Comparison of ENCODE assay signal across 21 cellular contexts in the genomic region with DNA sequence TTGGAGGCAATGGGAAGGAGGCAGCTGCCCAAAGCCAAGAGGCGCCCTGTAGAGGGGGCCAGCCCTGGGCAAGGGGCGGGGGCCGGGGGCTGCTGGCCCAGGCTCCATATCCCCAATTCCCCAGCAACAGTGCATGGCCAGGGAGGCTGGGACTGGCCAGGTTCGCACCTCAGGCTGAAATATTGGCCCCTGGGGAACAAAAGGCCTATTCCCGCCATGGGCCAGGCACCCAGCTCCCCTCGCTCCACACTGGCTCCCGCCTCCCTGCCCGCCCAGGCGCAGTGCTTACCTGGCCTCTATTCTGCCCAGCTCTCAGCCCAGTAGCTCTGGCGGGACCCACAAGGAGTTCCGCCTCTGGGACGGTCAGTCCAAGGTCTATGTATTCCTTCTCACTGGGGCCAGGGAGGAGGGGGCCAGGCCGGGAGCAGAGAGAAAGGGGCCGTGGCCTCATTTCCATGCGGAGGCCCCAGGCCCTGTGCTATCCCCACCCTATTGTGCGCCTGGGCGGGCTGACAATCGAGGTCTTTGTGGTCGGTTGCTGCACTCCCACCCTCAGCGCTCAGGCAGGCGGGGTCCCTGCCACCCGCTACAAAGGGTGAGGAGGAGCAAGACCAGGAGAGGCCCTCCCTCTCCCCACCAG. TPM values are rescaled to one million over a fixed set of nuclear protein-coding genes. Genes with fewer than 3 reads are reported as not detected.
DNase-seq lines count a peak whose midpoint lies in the region; ATAC-seq, FAIRE-seq and TF ChIP-seq lines count a peak whose summit lies in the region.
"Had no signal": no experiment of that assay in that cellular context is flagged by ENCODE, and none has a peak within 500 bp of the region (broad histone marks: within the 10 kb centered on the region; RNA-seq: fewer than 3 reads in every experiment).

No MANE protein-coding gene starts in this region.

- FAIRE-seq in H1 (lab: Jason Lieb, UNC), result no peak
- FAIRE-seq: A549, GM18507 had no signal

- H3K36me3 ChIP-seq in Caco-2 (ENCODE audit: control insufficient read depth, insufficient read depth, low read length) (no peaks in the 10 kb centered on the region), HEK293 (ENCODE audit: control insufficient read depth in 2 of 2, insufficient read depth in 1 of 2, low read length in 2 of 2) (no peaks in the 10 kb centered on the region), H1 (ENCODE audit: control insufficient read depth in 2 of 4, insufficient read depth in 4 of 4, low read length in 3 of 4) (no peaks in the 10 kb centered on the region), neuronal stem cell (replicated peaks in 1 of 2; ENCODE audit: control insufficient read depth in 2 of 2, insufficient read depth in 2 of 2, low read length in 2 of 2) (no peaks in the 10 kb centered on the region), osteoblast (ENCODE audit: insufficient read depth, low read length) (no peaks in the 10 kb centered on the region)
- H3K36me3 ChIP-seq: Peyer's patch had no signal

- WGBS in H1 (ENCODE audit: extremely low coverage in 1 of 2, insufficient coverage in 1 of 2, insufficient read length in 1 of 2, insufficient replicate concordance in 2 of 2, low coverage in 1 of 2, low lambda C conversion rate in 2 of 2, missing lambda C conversion rate in 1 of 2), 2 experiments, result 56% methylated on average over 17 of the region's 22 CpGs; no CpG with 5 or more reads in 1 of the 2 experiments
- no CpG with 5 or more reads among the region's 22 CpGs for WGBS in neuronal stem cell (ENCODE audit: extremely low coverage in 2 of 2, insufficient read length in 2 of 2, insufficient replicate concordance in 1 of 2), 2 donors

- H3K4me3 Mint-ChIP-seq in Caco-2 (ENCODE audit: unreplicated experiment), result peak overlapping the region; percentile 73
- no peak overlapping the region for H3K4me3 Mint-ChIP-seq in natural killer cell treated with Interleukin-12 subunit alpha and Interleukin-12 subunit beta and Interleukin-15 and Interleukin-18, amount 100 ng/mL, for 72 hours
- H3K4me3 Mint-ChIP-seq: CD4-positive, alpha-beta memory T cell had no signal

- no peak overlapping the region for H3K23ac ChIP-seq in H1 (ENCODE audit: insufficient read length)
- no peak overlapping the region for H3K23ac ChIP-seq in neuronal stem cell (ENCODE audit: low read depth, low read length, poor library complexity)

- H3K14ac ChIP-seq in H1 (ENCODE audit: insufficient read length) (no peak overlapping the region), neuronal stem cell (ENCODE audit: low read length) (no peak overlapping the region)

- H3K79me1 ChIP-seq in H1 (ENCODE audit: low read depth, low read length), result no peaks in the 10 kb centered on the region
- peaks cover 9% of the 10 kb centered on the region for H3K79me1 ChIP-seq in neuronal stem cell (ENCODE audit: low read depth, low read length)

- peaks cover 30% of the 10 kb centered on the region for H3K4me1 ChIP-seq in Caco-2
- H3K4me1 ChIP-seq in HEK293 (ENCODE audit: control insufficient read depth, insufficient read depth, low read length), result peaks cover 4% of the 10 kb centered on the region; the same call in 1 of the 2 replicates
- H3K4me1 ChIP-seq in H1 (replicated peaks in 1 of 4; ENCODE audit: control insufficient read depth in 3 of 4, insufficient read depth in 4 of 4, low read length in 3 of 4), result peaks cover 3 to 41% (median 23%) of the 10 kb centered on the region in 4 experiments
- H3K4me1 ChIP-seq in neuronal stem cell (ENCODE audit: control insufficient read depth in 2 of 2, insufficient read depth in 1 of 2, low read depth in 1 of 2, low read length in 2 of 2), result peaks cover 36 to 38% of the 10 kb centered on the region in 2 donors
- no peaks in the 10 kb centered on the region for H3K4me1 ChIP-seq in osteoblast (ENCODE audit: insufficient read depth, low read length)

- TF ChIP-seq POLR2A in H1 (IDR thresholded peaks at IDR 0.05; ENCODE audit: control extremely low read depth in 1 of 2, low read depth in 2 of 2, low read length in 2 of 2), result no peak

- no TSS peak for BruUV-seq in Caco-2 (replicated peaks; lab: Mats Ljungman, UMichigan)

- peaks cover 7% of the 10 kb centered on the region; the same call in 1 of the 2 replicates for H3K27me3 ChIP-seq in Caco-2 (replicated peaks; ENCODE audit: control insufficient read depth, insufficient read depth, low read length)
- H3K27me3 ChIP-seq in H1 (replicated peaks in 1 of 4; ENCODE audit: control insufficient read depth in 3 of 4, extremely low read depth in 1 of 4, insufficient read depth in 3 of 4, low read length in 3 of 4), result peaks cover 32 to 62% (median 50%) of the 10 kb centered on the region in 4 experiments
- H3K27me3 ChIP-seq in neuronal stem cell (ENCODE audit: control insufficient read depth in 3 of 3, insufficient read depth in 3 of 3, low read depth in 1 of 3, low read length in 3 of 3), result peaks cover 0 to 32% (median 17%) of the 10 kb centered on the region in 3 experiments
- peaks cover 58% of the 10 kb centered on the region for H3K27me3 ChIP-seq in osteoblast (ENCODE audit: insufficient read depth, low read length)

- H4K8ac ChIP-seq in H1 (ENCODE audit: extremely low read depth, insufficient read depth, low read length) (0 out of 2 replicates have a peak overlapping the region, but pooled peaks have one; percentile 31), neuronal stem cell (ENCODE audit: low read depth, low read length) (peak overlapping the region; percentile 89)

- H3K4me2 ChIP-seq in H1 (ENCODE audit: insufficient read depth in 1 of 2, low read depth in 2 of 2, low read length in 2 of 2), result peak overlapping the region; percentile 72 to 87; a peak in 1 of 4 replicates
- H3K4me2 ChIP-seq in neuronal stem cell (ENCODE audit: insufficient read depth, low read length, poor library complexity, severe bottlenecking), result peak overlapping the region; percentile 89
- no peak overlapping the region for H3K4me2 ChIP-seq in osteoblast (ENCODE audit: insufficient read depth, low read length)
- H3K4me2 ChIP-seq: A549 had no signal

- H3K4me1 Mint-ChIP-seq in Caco-2 (ENCODE audit: low read depth, unreplicated experiment), result peaks cover 6% of the 10 kb centered on the region
- H3K4me1 Mint-ChIP-seq in natural killer cell treated with Interleukin-12 subunit alpha and Interleukin-12 subunit beta and Interleukin-15 and Interleukin-18, amount 100 ng/mL, for 72 hours (ENCODE audit: low read depth in 2 of 2), result peaks cover 0 to 7% of the 10 kb centered on the region in 2 donors

- H3K27me3 Mint-ChIP-seq in Caco-2 (ENCODE audit: insufficient read depth, unreplicated experiment), result peaks cover 32% of the 10 kb centered on the region
- H3K27me3 Mint-ChIP-seq in natural killer cell treated with Interleukin-12 subunit alpha and Interleukin-12 subunit beta and Interleukin-15 and Interleukin-18, amount 100 ng/mL, for 72 hours, result peaks cover 19 to 23% of the 10 kb centered on the region in 2 donors

- H2BK12ac ChIP-seq in H1 (ENCODE audit: low read depth, low read length) (0 out of 2 replicates have a peak overlapping the region, but pooled peaks have one; percentile 33), neuronal stem cell (ENCODE audit: low read length) (peak overlapping the region; percentile 77)

- no peak for TF ChIP-seq RAD21 in H1 (IDR thresholded peaks at IDR 0.05 in 1 of 2, conservative IDR thresholded peaks at IDR 0.05 in 1 of 2; ENCODE audit: low read depth in 2 of 2, low read length in 2 of 2)

- H2AK5ac ChIP-seq in H1 (ENCODE audit: low read depth, low read length) (no peak overlapping the region), neuronal stem cell (ENCODE audit: low read depth, low read length) (peak overlapping the region; percentile 99)

- H3K4ac ChIP-seq in H1 (replicated peaks; ENCODE audit: insufficient read length, low read depth, low read length) (no peak overlapping the region), neuronal stem cell (ENCODE audit: low read length) (no peak overlapping the region)

- H3K27ac Mint-ChIP-seq in Caco-2 (ENCODE audit: unreplicated experiment), result no peak overlapping the region
- H3K27ac Mint-ChIP-seq in natural killer cell treated with Interleukin-12 subunit alpha and Interleukin-12 subunit beta and Interleukin-15 and Interleukin-18, amount 100 ng/mL, for 72 hours, result no peak overlapping the region
- H3K27ac Mint-ChIP-seq: CD4-positive, alpha-beta memory T cell had no signal

- H2BK15ac ChIP-seq in H1 (ENCODE audit: low read length) (peak overlapping the region; percentile 46; the same call in 1 of the 2 replicates), neuronal stem cell (ENCODE audit: low read length) (peak overlapping the region; percentile 93)

- H3K18ac ChIP-seq in H1 (ENCODE audit: extremely low read depth, low read length) (peak overlapping the region; percentile 32), neuronal stem cell (ENCODE audit: low read length) (peak overlapping the region; percentile 98)

- DNase-seq in Caco-2, result peak in 1 of 2 experiments; percentile 40
- no peak for DNase-seq in H1 (ENCODE audit: low read depth in 1 of 2, low spot score in 2 of 2)
- DNase-seq in neuronal stem cell (ENCODE audit: low spot score), result peak; percentile 60
- DNase-seq in head of caudate nucleus, result no peak
- DNase-seq in natural killer cell treated with Interleukin-12 subunit alpha and Interleukin-12 subunit beta and Interleukin-15 and Interleukin-18, amount 100 ng/mL, for 72 hours (ENCODE audit: low spot score), result no peak
- no peak for DNase-seq in osteoblast (ENCODE audit: insufficient read length, low spot score, missing footprints)
- DNase-seq: Calu3; CD4-positive, alpha-beta memory T cell; DMS153; GDM1; GM23248; Karpas-422; NCI-H1694; NCI-H2081 treated with DMSO at 0.1 percent for 48 hours; NCI-H2171 treated with DMSO at 0.1 percent for 48 hours; NCI-H446; NCI-H69; Peyer's patch had no signal

- H2BK20ac ChIP-seq in H1 (ENCODE audit: low read length), result peak overlapping the region; percentile 48; the same call in 1 of the 2 replicates

- H3K27ac ChIP-seq in HEK293 (ENCODE audit: extremely low read depth, low read depth, low read length), result no peak overlapping the region
- no peak overlapping the region for H3K27ac ChIP-seq in H1 (ENCODE audit: low read depth, low read length)
- peak overlapping the region; percentile 83 for H3K27ac ChIP-seq in neuronal stem cell (replicated peaks; ENCODE audit: low read length)
- no peak overlapping the region for H3K27ac ChIP-seq in osteoblast (ENCODE audit: low read depth, low read length)
- H3K27ac ChIP-seq: A549, GM23248, Peyer's patch had no signal

- H2AFZ ChIP-seq in H1 (ENCODE audit: low read length) (no peak overlapping the region), neuronal stem cell (ENCODE audit: low read length) (peak overlapping the region; percentile 89), osteoblast (ENCODE audit: low read length) (no peak overlapping the region)
- H2AFZ ChIP-seq: GM23248 had no signal

- POLR2A ChIA-PET in Caco-2 (lab: Charles Lee) (no interaction called here), HEK293 (lab: Yijun Ruan, JAX) (no interaction called here), H1 (lab: Charles Lee; ENCODE audit: partially characterized antibody) (no interaction called here)

- H2BK5ac ChIP-seq in H1 (ENCODE audit: low read depth, low read length) (0 out of 2 replicates have a peak overlapping the region, but pooled peaks have one; percentile 16), neuronal stem cell (ENCODE audit: low read length) (peak overlapping the region; percentile 71)

- ATAC-seq in natural killer cell treated with Interleukin-12 subunit alpha and Interleukin-12 subunit beta and Interleukin-15 and Interleukin-18, amount 100 ng/mL, for 72 hours, result no peak
- ATAC-seq: A549 had no signal

- no peaks in the 10 kb centered on the region for H3K9me3 ChIP-seq in Caco-2
- no peaks in the 10 kb centered on the region for H3K9me3 ChIP-seq in HEK293 (ENCODE audit: control insufficient read depth, insufficient read depth, low read depth, low read length)
- H3K9me3 ChIP-seq in H1 (ENCODE audit: insufficient read depth in 2 of 2, low read depth in 1 of 2, low read length in 1 of 2), result no peaks in the 10 kb centered on the region
- H3K9me3 ChIP-seq in neuronal stem cell (replicated peaks in 1 of 2; ENCODE audit: control insufficient read depth in 2 of 2, insufficient read depth in 1 of 2, low read depth in 1 of 2, low read length in 2 of 2), result no peaks in the 10 kb centered on the region
- no peaks in the 10 kb centered on the region for H3K9me3 ChIP-seq in osteoblast (ENCODE audit: low read depth, low read length)
- H3K9me3 ChIP-seq: A549, Peyer's patch had no signal

- H3K9ac ChIP-seq in H1 (replicated peaks in 1 of 4; ENCODE audit: extremely low read depth in 1 of 4, low read depth in 3 of 4, low read length in 3 of 4) (no peak overlapping the region), neuronal stem cell (ENCODE audit: low read depth, low read length, poor library complexity) (peak overlapping the region; percentile 36)
- H3K9ac ChIP-seq: GM23248 had no signal

- H4K20me1 ChIP-seq in H1 (replicated peaks in 1 of 2; ENCODE audit: control insufficient read depth in 1 of 2, insufficient read depth in 2 of 2, low read length in 2 of 2) (peaks cover 0 to 6% of the 10 kb centered on the region in 2 experiments), osteoblast (ENCODE audit: insufficient read depth, low read length) (peaks cover 4% of the 10 kb centered on the region)

- H4K91ac ChIP-seq in H1 (replicated peaks; ENCODE audit: insufficient read length, low read length) (peak overlapping the region; percentile 72), neuronal stem cell (ENCODE audit: low read depth, low read length, poor library complexity) (no peak overlapping the region)

- H3K36me3 Mint-ChIP-seq in Caco-2 (ENCODE audit: insufficient read depth, unreplicated experiment), result peaks cover 20% of the 10 kb centered on the region
- H3K36me3 Mint-ChIP-seq in natural killer cell treated with Interleukin-12 subunit alpha and Interleukin-12 subunit beta and Interleukin-15 and Interleukin-18, amount 100 ng/mL, for 72 hours, result no peaks in the 10 kb centered on the region
- H3K36me3 Mint-ChIP-seq: CD4-positive, alpha-beta memory T cell had no signal

- H3K79me2 ChIP-seq in H1 (ENCODE audit: control insufficient read depth in 1 of 2, insufficient read depth in 2 of 2, low read length in 2 of 2) (no peaks in the 10 kb centered on the region), osteoblast (ENCODE audit: insufficient read depth, low read length) (no peaks in the 10 kb centered on the region)

- TF ChIP-seq CTCF in Caco-2 (IDR thresholded peaks at IDR 0.05; ENCODE audit: insufficient read depth in 1 of 2, low read depth in 1 of 2, low read length in 1 of 2, severe bottlenecking in 1 of 2, unreplicated experiment in 1 of 2), result no peak
- TF ChIP-seq CTCF in HEK293 (tag by site-specific recombination; IDR thresholded peaks at IDR 0.05), result no peak
- TF ChIP-seq CTCF in H1 (IDR thresholded peaks at IDR 0.05; ENCODE audit: control extremely low read depth in 1 of 3, insufficient read depth in 1 of 3, low read depth in 1 of 3, low read length in 3 of 3), result no peak
- TF ChIP-seq CTCF in osteoblast (IDR thresholded peaks at IDR 0.05; ENCODE audit: extremely low read depth, low read depth, low read length), result no peak

- CTCF ChIA-PET in Caco-2 (lab: Charles Lee), result interaction anchor here (0.6 to 1.6 kb wide), 3 partner anchors 11 to 201 kb away, joined by 3 to 14 read pairs (median 7); no protein-coding TSS in a partner anchor
- CTCF ChIA-PET in HEK293 (lab: Yijun Ruan, JAX), result interaction anchor here (0.5 to 0.6 kb wide), 2 partner anchors 120 to 167 kb away, joined by 3 read pairs; no protein-coding TSS in a partner anchor
- CTCF ChIA-PET in H1 (lab: Charles Lee; ENCODE audit: partially characterized antibody), result interaction anchor here (1.0 to 3.4 kb wide), 15 partner anchors 8 to 122 kb away, joined by 3 to 21 read pairs (median 4); partner anchors contain the start of gene BIRC7

- H3K9me3 Mint-ChIP-seq in Caco-2 (ENCODE audit: unreplicated experiment), result peaks cover 10% of the 10 kb centered on the region
- no peaks in the 10 kb centered on the region for H3K9me3 Mint-ChIP-seq in natural killer cell treated with Interleukin-12 subunit alpha and Interleukin-12 subunit beta and Interleukin-15 and Interleukin-18, amount 100 ng/mL, for 72 hours
- H3K9me3 Mint-ChIP-seq: CD4-positive, alpha-beta memory T cell had no signal

- intact Hi-C loops in Caco-2 (cut with micrococcal nuclease; ENCODE audit: unreplicated experiment) (loop anchor here (5.0 kb wide), 1 partner anchor 56 kb away; no protein-coding TSS in a partner anchor), head of caudate nucleus (cut with DNase I) (no loop called here)

- H3K4me3 ChIP-seq in Caco-2 (ENCODE audit: low read depth, low read length) (no peak overlapping the region), HEK293 (ENCODE audit: low read depth, low read length) (no peak overlapping the region), H1 (ENCODE audit: extremely low read depth in 1 of 4, insufficient read depth in 2 of 4, low read depth in 3 of 4, low read length in 4 of 4) (0 out of 8 replicates have a peak overlapping the region, but pooled peaks of 1 of the 4 experiments have one; percentile 16), neuronal stem cell (ENCODE audit: low read length in 2 of 2) (peak overlapping the region in 1 of 2 donors; percentile 79), osteoblast (ENCODE audit: insufficient read depth, low read length) (no peak overlapping the region)
- H3K4me3 ChIP-seq: A549, GM23248, Peyer's patch had no signal

- no peak for TF ChIP-seq EP300 in H1 (IDR thresholded peaks at IDR 0.05; ENCODE audit: borderline replicate concordance in 1 of 2, low read depth in 2 of 2, low read length in 2 of 2)

- no peak overlapping the region for H4K5ac ChIP-seq in H1 (ENCODE audit: insufficient read length, low read depth, low read length)

- H2BK120ac ChIP-seq in H1 (replicated peaks; ENCODE audit: low read depth, low read length) (no peak overlapping the region), neuronal stem cell (ENCODE audit: low read depth, low read length) (peak overlapping the region; percentile 98)

- no peak overlapping the region for H3K56ac ChIP-seq in H1 (replicated peaks; ENCODE audit: insufficient read length, low read depth, low read length)

- peaks cover 18% of the 10 kb centered on the region; the same call in 1 of the 2 replicates for H3K23me2 ChIP-seq in H1 (ENCODE audit: low read depth, low read length)

RNA-seq across cellular contexts. Expression of gene YTHDF1, which starts 42.3 kb away (rescaled TPM):
- total RNA-seq in Caco-2 (2022) (184 and 196 TPM in 2 replicates), osteoblast (23.9 and 26.8 TPM in 2 replicates)
- 66.0 and 66.1 TPM in 2 replicates for total RNA-seq in H1 (2021; fragmentation: NEBNext Ultra II Directional; extraction: Animal tissue kit (Norgen Biotek cat#: 25700))
- 32.8 and 38.3 TPM in 2 replicates for polyA plus RNA-seq in H1 (2011; rRNA removed)
- polyA plus RNA-seq in H1 (2011; cell fraction: cytosol; rRNA removed), result 41.4 TPM
- 41.1 TPM for polyA plus RNA-seq in H1 (2011; cell fraction: nucleus; rRNA removed)
- polyA plus RNA-seq in H1 (2012, experiment 1 of 2), result 46.9 to 54.7 TPM (median 49.9 TPM) in 4 replicates
- 35.5 TPM for polyA plus RNA-seq in H1 (2012, experiment 2 of 2)
- polyA plus RNA-seq in H1 (2013, experiment 1 of 2), result 44.4 TPM
- 44.2 TPM for polyA plus RNA-seq in H1 (2013, experiment 2 of 2)
- polyA minus RNA-seq in H1 (2011; rRNA and poly(A)+ RNA removed), result 42.5 and 44.7 TPM in 2 replicates
- 40.8 TPM for polyA minus RNA-seq in H1 (2011; cell fraction: cytosol; rRNA and poly(A)+ RNA removed)
- polyA minus RNA-seq in H1 (2011; cell fraction: nucleus; rRNA and poly(A)+ RNA removed), result 22.0 TPM
- polyA plus RNA-seq in neuronal stem cell (2013, experiment 1 of 2), result 33.5 TPM
- polyA plus RNA-seq in neuronal stem cell (2013, experiment 2 of 2), result 33.7 TPM
- 10 to 100 TPM; 38.2 to 47.6 TPM for total RNA-seq in natural killer cell treated with Interleukin-12 subunit alpha and Interleukin-12 subunit beta and Interleukin-15 and Interleukin-18, amount 100 ng/mL, for 72 hours
